ENCODE assay signal across 14 cellular contexts in genomic region chr14:69999246-69999645, GRCh38.
DNase-seq lines count a peak whose midpoint lies in the region; ATAC-seq and TF ChIP-seq lines count a peak whose summit lies in the region.
"Had no signal": no experiment of that assay in that cellular context is flagged by ENCODE, and none has a peak within 500 bp of the region (broad histone marks: within the 10 kb centered on the region; RNA-seq: fewer than 3 reads in every experiment).

No MANE protein-coding gene starts in this region.

- H3K18ac ChIP-seq in mesendoderm (ENCODE audit: low read length), result no peak overlapping the region

- H3K27ac ChIP-seq in mesendoderm (ENCODE audit: low read depth, low read length) (no peak overlapping the region), Karpas-422 (ENCODE audit: low read length) (no peak overlapping the region)
- H3K27ac ChIP-seq: heart right ventricle had no signal

- H3K36me3 Mint-ChIP-seq in MCF 10A (ENCODE audit: insufficient read depth, unreplicated experiment), result peaks cover 6% of the 10 kb centered on the region
- H3K36me3 Mint-ChIP-seq in activated T-cell treated with anti-CD3 and anti-CD28 coated beads, Interleukin-2, amount 50 U/mL, for 72 hours (ENCODE audit: insufficient read depth in 2 of 2), result no peaks in the 10 kb centered on the region
- H3K36me3 Mint-ChIP-seq: naive thymus-derived CD4-positive, alpha-beta T cell had no signal

- H2BK5ac ChIP-seq in mesendoderm (ENCODE audit: low read length), result no peak overlapping the region

- no peak overlapping the region for H2BK120ac ChIP-seq in mesendoderm (ENCODE audit: low read depth, low read length)

- BruUV-seq in MCF 10A (replicated peaks; lab: Mats Ljungman, UMichigan), result no TSS peak

- peak overlapping the region; percentile 95 for H3K27ac Mint-ChIP-seq in MCF 10A (ENCODE audit: low read depth, unreplicated experiment)
- H3K27ac Mint-ChIP-seq in activated T-cell treated with anti-CD3 and anti-CD28 coated beads, Interleukin-2, amount 50 U/mL, for 72 hours, result no peak overlapping the region
- H3K27ac Mint-ChIP-seq: naive thymus-derived CD4-positive, alpha-beta T cell had no signal

- H4K5ac ChIP-seq in mesendoderm (ENCODE audit: low read length), result no peak overlapping the region

- intact Hi-C loops in MCF 10A (cut with micrococcal nuclease), result loop anchor here (1.0 kb wide), 3 partner anchors 14 to 120 kb away; partner anchors contain the start of gene SMOC1

- no peak overlapping the region for H3K56ac ChIP-seq in mesendoderm (ENCODE audit: low read length)

- H4K8ac ChIP-seq in mesendoderm (ENCODE audit: low read depth, low read length), result no peak overlapping the region

- no peak for TF ChIP-seq CTCF in MCF 10A (IDR thresholded peaks at IDR 0.05; ENCODE audit: unreplicated experiment)

- H2AK5ac ChIP-seq in mesendoderm (ENCODE audit: low read length), result no peak overlapping the region

- H3K4me2 ChIP-seq in mesendoderm (ENCODE audit: low read length) (no peak overlapping the region), Karpas-422 (ENCODE audit: low read depth, low read length, poor library complexity, severe bottlenecking) (no peak overlapping the region)

- H3K4me1 ChIP-seq in mesendoderm (ENCODE audit: control insufficient read depth, low read depth, low read length) (no peaks in the 10 kb centered on the region), Karpas-422 (ENCODE audit: low read length) (peaks cover 18% of the 10 kb centered on the region)
- H3K4me1 ChIP-seq: heart right ventricle had no signal

- H3K9me2 ChIP-seq in Karpas-422 (replicated peaks; ENCODE audit: insufficient read depth, low read length), result no peaks in the 10 kb centered on the region

- no CpG with 5 or more reads among the region's 10 CpGs for WGBS in mesendoderm (ENCODE audit: extremely low coverage, insufficient coverage, low lambda C conversion rate)

- H3K4me3 Mint-ChIP-seq in MCF 10A (ENCODE audit: unreplicated experiment), result peak overlapping the region; percentile 50
- no peak overlapping the region for H3K4me3 Mint-ChIP-seq in activated T-cell treated with anti-CD3 and anti-CD28 coated beads, Interleukin-2, amount 50 U/mL, for 72 hours
- H3K4me3 Mint-ChIP-seq: naive thymus-derived CD4-positive, alpha-beta T cell had no signal

- H3K79me2 ChIP-seq in mesendoderm (ENCODE audit: control insufficient read depth, insufficient read depth, low read length) (no peaks in the 10 kb centered on the region), Karpas-422 (ENCODE audit: low read length) (no peaks in the 10 kb centered on the region)

- H3K9me3 Mint-ChIP-seq in MCF 10A (ENCODE audit: unreplicated experiment), result no peaks in the 10 kb centered on the region
- H3K9me3 Mint-ChIP-seq in activated T-cell treated with anti-CD3 and anti-CD28 coated beads, Interleukin-2, amount 50 U/mL, for 72 hours, result no peaks in the 10 kb centered on the region

- no peak for ATAC-seq in activated T-cell treated with anti-CD3 and anti-CD28 coated beads, Interleukin-2, amount 50 U/mL, for 72 hours (replicated peaks in 1 of 2)
- ATAC-seq: naive thymus-derived CD4-positive, alpha-beta T cell; SK-N-SH treated with all-trans-retinoic acid at 6 μM for 48 hours had no signal

- no peak overlapping the region for H2BK15ac ChIP-seq in mesendoderm (replicated peaks; ENCODE audit: low read depth)

- peaks cover 47% of the 10 kb centered on the region for H3K4me1 Mint-ChIP-seq in MCF 10A (ENCODE audit: insufficient read depth, unreplicated experiment)
- no peaks in the 10 kb centered on the region for H3K4me1 Mint-ChIP-seq in activated T-cell treated with anti-CD3 and anti-CD28 coated beads, Interleukin-2, amount 50 U/mL, for 72 hours (ENCODE audit: low read depth)
- H3K4me1 Mint-ChIP-seq: naive thymus-derived CD4-positive, alpha-beta T cell had no signal

- H3K4ac ChIP-seq in mesendoderm (ENCODE audit: low read depth, low read length), result no peak overlapping the region

- no peak overlapping the region for H3K23ac ChIP-seq in mesendoderm (ENCODE audit: low read length)

- CTCF ChIA-PET in MCF 10A (lab: Yijun Ruan, JAX), result interaction anchor here (0.6 to 1.1 kb wide), 3 partner anchors 12 to 181 kb away, joined by 3 read pairs; no protein-coding TSS in a partner anchor

- H3K4me3 ChIP-seq in mesendoderm (ENCODE audit: low read length), result no peak overlapping the region
- H3K4me3 ChIP-seq in Karpas-422 (ENCODE audit: low read length), result no peak overlapping the region
- H3K4me3 ChIP-seq: heart right ventricle had no signal

- POLR2A ChIA-PET in MCF 10A (lab: Yijun Ruan, JAX), result interaction anchor here (0.6 to 4.8 kb wide), 15 partner anchors 8 to 575 kb away, joined by 3 to 66 read pairs (median 3); partner anchors contain the start of genes SMOC1 and SRSF5

- no peaks in the 10 kb centered on the region for H3K79me1 ChIP-seq in mesendoderm (ENCODE audit: low read length)

- no peaks in the 10 kb centered on the region for H3K36me3 ChIP-seq in mesendoderm (ENCODE audit: control insufficient read depth, insufficient read depth, low read length)
- H3K36me3 ChIP-seq in Karpas-422 (ENCODE audit: insufficient read depth, low read length), result no peaks in the 10 kb centered on the region
- H3K36me3 ChIP-seq: heart right ventricle had no signal

- no peaks in the 10 kb centered on the region for H3K27me3 Mint-ChIP-seq in MCF 10A (ENCODE audit: insufficient read depth, unreplicated experiment)
- H3K27me3 Mint-ChIP-seq in activated T-cell treated with anti-CD3 and anti-CD28 coated beads, Interleukin-2, amount 50 U/mL, for 72 hours (ENCODE audit: low read depth), result peaks cover 9% of the 10 kb centered on the region

- no peaks in the 10 kb centered on the region for H3K9me3 ChIP-seq in Karpas-422 (ENCODE audit: low read length)
- H3K9me3 ChIP-seq: heart right ventricle had no signal

- no peak overlapping the region for H3K9ac ChIP-seq in mesendoderm (ENCODE audit: low read length)
- H3K9ac ChIP-seq in Karpas-422 (ENCODE audit: low read length), result no peak overlapping the region

- H2AFZ ChIP-seq in Karpas-422 (ENCODE audit: low read length), result no peak overlapping the region

- no peaks in the 10 kb centered on the region for H4K20me1 ChIP-seq in Karpas-422 (ENCODE audit: insufficient read depth, low read depth, low read length)

- DNase-seq in EH (ENCODE audit: low read depth), result peak; percentile 3
- peak; percentile 93 for DNase-seq in NCI-H2196 treated with DMSO at 0.1 percent for 48 hours (lab: John Stamatoyannopoulos, UW; ENCODE audit: unreplicated experiment)
- DNase-seq in MCF 10A (ENCODE audit: unreplicated experiment), result peak; percentile 100
- peak; percentile 60 for DNase-seq in mesendoderm
- no peak for DNase-seq in Karpas-422
- no peak for DNase-seq in activated CD4-positive, alpha-beta T cell treated with anti-CD3 and anti-CD28 coated beads for 48 hours
- no peak for DNase-seq in activated T-cell treated with anti-CD3 and anti-CD28 coated beads, Interleukin-2, amount 50 U/mL, for 72 hours
- no peak for DNase-seq in COLO829 (ENCODE audit: low spot score)
- DNase-seq: central memory CD4-positive, alpha-beta T cell; heart right ventricle; naive thymus-derived CD4-positive, alpha-beta T cell; stimulated activated CD4-positive, alpha-beta T cell treated with anti-CD3 and anti-CD28 coated beads, Interleukin-1b, Interleukin-23, amount 100 ng/mL, for 48 hours; substantia nigra had no signal

- H3K27me3 ChIP-seq in mesendoderm (ENCODE audit: insufficient read depth, low read length, poor library complexity) (no peaks in the 10 kb centered on the region), Karpas-422 (ENCODE audit: low read length) (no peaks in the 10 kb centered on the region)

Comparison
In these comparisons a context has a peak if more than half of its experiments do, and no peak if none do; other contexts are left out.
1. DNase-seq: peak in EH (single experiment), NCI-H2196 treated with DMSO at 0.1 percent for 48 hours (single experiment), MCF 10A (single experiment) and mesendoderm (single experiment); none in Karpas-422 (single experiment), activated CD4-positive, alpha-beta T cell treated with anti-CD3 and anti-CD28 coated beads for 48 hours (single experiment), activated T-cell treated with anti-CD3 and anti-CD28 coated beads, Interleukin-2, amount 50 U/mL, for 72 hours (0 of 2) and COLO829 (single experiment).